8 cellular contexts compared by ENCODE assay signal in genomic region chr3:136818191-136818850, GRCh38. TPM values are rescaled to one million over a fixed set of nuclear protein-coding genes. Genes with fewer than 3 reads are reported as not detected.
DNase-seq lines count a peak whose midpoint lies in the region; ATAC-seq and TF ChIP-seq lines count a peak whose summit lies in the region.

No MANE protein-coding gene starts in this region.

- H3K27ac ChIP-seq in coronary artery (peak overlapping the region; percentile 67 to 92), left lung (peak overlapping the region; percentile 73 to 87)

- no peak overlapping the region for H3K27ac Mint-ChIP-seq in T-helper 2 cell treated with Interferon-gamma antibody and Interleukin-4, amounts not matched to agents 5 μg/mL and 100 μg/mL, for 36 hours

- peaks cover 14% of the 10 kb centered on the region for H3K4me1 Mint-ChIP-seq in T-helper 2 cell treated with Interferon-gamma antibody and Interleukin-4, amounts not matched to agents 5 μg/mL and 100 μg/mL, for 36 hours (ENCODE audit: low read depth)

- H3K36me3 ChIP-seq in ES-I3 (ENCODE audit: insufficient read depth, low read length) (no peaks in the 10 kb centered on the region), left lung (no peaks in the 10 kb centered on the region)

- H3K4me3 ChIP-seq in coronary artery, result peak overlapping the region; percentile 85
- H3K4me3 ChIP-seq in left lung, result peak overlapping the region; percentile 51 to 61

- intact Hi-C loops in left lung (cut with DNase I), result no loop called here

- ATAC-seq in left lung, result peak; percentile 61

- H3K4me3 Mint-ChIP-seq in T-helper 2 cell treated with Interferon-gamma antibody and Interleukin-4, amounts not matched to agents 5 μg/mL and 100 μg/mL, for 36 hours, result peak overlapping the region; percentile 83

- peak overlapping the region; percentile 85 for H3K9ac ChIP-seq in ES-I3 (ENCODE audit: low read depth, low read length)

- DNase-seq in HT-29 (ENCODE audit: low spot score) (peak; percentile 28), coronary artery (ENCODE audit: low spot score) (peak; percentile 79), left lung (peak in 1 of 2 donors; percentile 36), Kasumi-1 (lab: John Stamatoyannopoulos, UW) (no peak)
- DNase-seq in T-helper 2 cell treated with Interferon-gamma antibody and Interleukin-4, amounts not matched to agents 5 μg/mL and 100 μg/mL, for 36 hours (ENCODE audit: low spot score), result peak; percentile 74
- peak in 2 of 3 donors; percentile 14 to 48 for DNase-seq in stimulated activated CD4-positive, alpha-beta T cell treated with anti-CD3 and anti-CD28 coated beads, TNF-alpha, amount 100 ng/mL, for 48 hours (ENCODE audit: low read depth in 3 of 3)
- DNase-seq in effector CD8-positive, alpha-beta T cell (lab: John Stamatoyannopoulos, UW), result no peak

- no peaks in the 10 kb centered on the region for H3K36me3 Mint-ChIP-seq in T-helper 2 cell treated with Interferon-gamma antibody and Interleukin-4, amounts not matched to agents 5 μg/mL and 100 μg/mL, for 36 hours (ENCODE audit: low read depth)

- H3K9me3 ChIP-seq in ES-I3 (ENCODE audit: control insufficient read depth, insufficient read depth, low read length) (no peaks in the 10 kb centered on the region; the same call in 1 of the 2 replicates), left lung (no peaks in the 10 kb centered on the region)

- peaks cover 6% of the 10 kb centered on the region; the same call in 1 of the 2 replicates for H3K4me1 ChIP-seq in ES-I3 (ENCODE audit: insufficient read depth, low read length)
- peaks cover 0 to 27% of the 10 kb centered on the region in 2 donors for H3K4me1 ChIP-seq in left lung

- H3K9me3 Mint-ChIP-seq in T-helper 2 cell treated with Interferon-gamma antibody and Interleukin-4, amounts not matched to agents 5 μg/mL and 100 μg/mL, for 36 hours, result peaks cover 5% of the 10 kb centered on the region

- no peak for TF ChIP-seq CTCF in coronary artery (IDR thresholded peaks at IDR 0.05)
- TF ChIP-seq CTCF in left lung (IDR thresholded peaks at IDR 0.05), result no peak

- peaks cover 41% of the 10 kb centered on the region for H3K27me3 Mint-ChIP-seq in T-helper 2 cell treated with Interferon-gamma antibody and Interleukin-4, amounts not matched to agents 5 μg/mL and 100 μg/mL, for 36 hours (ENCODE audit: low read depth)

- peaks cover 0 to 40% of the 10 kb centered on the region in 2 donors for H3K27me3 ChIP-seq in left lung

RNA-seq across cellular contexts. Expression of gene SLC35G2, which starts 0.6 kb away (rescaled TPM):
- total RNA-seq in HT-29 (2014; rRNA removed; shearing (Covaris generic)), result 1.1 and 1.3 TPM in 2 replicates
- 1 to 10 TPM; 4.1 to 5.9 TPM for total RNA-seq in left lung

RNA-seq across cellular contexts. Expression of gene NCK1, which starts 43.7 kb away (rescaled TPM):
- 6.3 and 9.5 TPM in 2 replicates for total RNA-seq in HT-29 (2014; rRNA removed; shearing (Covaris generic))
- total RNA-seq in left lung, result 10 to 100 TPM; 31.9 to 51.7 TPM

Comparison
In these comparisons a context has a peak if more than half of its experiments do, and no peak if none do; other contexts are left out.
1. DNase-seq: peak in HT-29 (single experiment), T-helper 2 cell treated with Interferon-gamma antibody and Interleukin-4, amounts not matched to agents 5 μg/mL and 100 μg/mL, for 36 hours (single experiment), coronary artery (single experiment) and stimulated activated CD4-positive, alpha-beta T cell treated with anti-CD3 and anti-CD28 coated beads, TNF-alpha, amount 100 ng/mL, for 48 hours (2 of 3); none in effector CD8-positive, alpha-beta T cell (single experiment) and Kasumi-1 (0 of 2).